16 cellular contexts compared by ENCODE assay signal in the genomic region with DNA sequence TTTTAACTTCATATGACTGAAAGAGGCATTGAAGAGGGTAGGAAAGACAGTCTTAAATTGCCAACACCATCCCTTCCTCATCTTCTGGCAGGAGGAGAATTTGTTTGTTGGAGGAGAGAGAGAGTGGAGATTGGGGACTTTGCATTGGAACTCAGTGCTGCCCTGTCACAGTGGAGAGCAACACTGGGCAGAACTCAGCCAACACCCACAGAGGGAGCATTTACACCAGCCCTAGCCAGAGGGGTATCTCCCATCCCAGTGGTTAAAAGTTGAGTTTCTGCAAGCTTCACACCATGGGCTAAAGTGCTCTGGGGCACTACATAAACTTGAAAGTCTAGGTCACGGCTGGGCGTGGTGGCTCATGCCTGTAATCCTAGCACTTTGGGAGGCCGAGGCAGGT.
DNase-seq lines count a peak whose midpoint lies in the region; ATAC-seq, FAIRE-seq and TF ChIP-seq lines count a peak whose summit lies in the region.
"Had no signal": no experiment of that assay in that cellular context is flagged by ENCODE, and none has a peak within 500 bp of the region (broad histone marks: within the 10 kb centered on the region; RNA-seq: fewer than 3 reads in every experiment).

No MANE protein-coding gene starts in this region.

- POLR2A ChIA-PET in PC-3 (lab: Charles Lee; ENCODE audit: unreplicated experiment) = no interaction called here

- TF ChIP-seq POLR2A in esophagus muscularis mucosa (IDR thresholded peaks at IDR 0.05; ENCODE audit: low read depth) = no peak

- H3K9me2 ChIP-seq in PC-3 (replicated peaks; ENCODE audit: low read length) = no peaks in the 10 kb centered on the region

- DNase-seq in ELF-1 (ENCODE audit: low read depth, low spot score) (peak; percentile 16), PC-3 (no peak), esophagus muscularis mucosa (ENCODE audit: extremely low spot score) (peak; percentile 45), small intestine (peak; percentile 5), upper lobe of right lung (no peak), D721Med (ENCODE audit: insufficient read length, low spot score) (no peak), heart right ventricle (no peak), NCI-H1417 treated with DMSO at 0.1 percent for 48 hours (lab: John Stamatoyannopoulos, UW) (no peak)
- DNase-seq: CD4-positive, CD25-positive, alpha-beta regulatory T cell; DMS79; HCEC 1CT; HFFc6 had no signal

- no peaks in the 10 kb centered on the region for H4K20me1 ChIP-seq in PC-3 (ENCODE audit: low read length)
- H4K20me1 ChIP-seq: BLaER1 had no signal

- H3K4me3 ChIP-seq in PC-3 (ENCODE audit: low read length) (no peak overlapping the region), esophagus muscularis mucosa (no peak overlapping the region), small intestine (ENCODE audit: low read depth in 1 of 2, low read length in 2 of 2) (no peak overlapping the region), upper lobe of right lung (no peak overlapping the region), heart right ventricle (no peak overlapping the region)
- H3K4me3 ChIP-seq: BLaER1, K562 had no signal

- WGBS in esophagus muscularis mucosa = 80% methylated on average over 1 of the region's 3 CpGs
- WGBS in small intestine, 3 donors = 66 to 82% (median 78%) methylated on average over 3 of the region's 3 CpGs
- 79 to 87% methylated on average over 3 of the region's 3 CpGs for WGBS in heart right ventricle, 2 donors

- H3K4me2 ChIP-seq in PC-3 (ENCODE audit: low read length) = no peak overlapping the region
- H3K4me2 ChIP-seq: BLaER1 had no signal

- intact Hi-C loops in PC-3 (cut with micrococcal nuclease) (no loop called here), esophagus muscularis mucosa (cut with DNase I) (no loop called here), upper lobe of right lung (cut with DNase I) (no loop called here), heart right ventricle (cut with DNase I) (no loop called here)

- no peak overlapping the region for H3K9ac ChIP-seq in PC-3 (ENCODE audit: low read length)
- H3K9ac ChIP-seq: BLaER1 had no signal

- ATAC-seq in PC-3 = peak; percentile 25; the same call in 1 of the 2 replicates
- ATAC-seq in upper lobe of right lung = no peak
- ATAC-seq in heart right ventricle = no peak
- ATAC-seq: K562 had no signal

- H3K27ac ChIP-seq in PC-3 (ENCODE audit: low read length) (no peak overlapping the region), esophagus muscularis mucosa (replicated peaks in 1 of 4) (no peak overlapping the region), small intestine (ENCODE audit: low read depth in 1 of 2, low read length in 1 of 2) (no peak overlapping the region), upper lobe of right lung (no peak overlapping the region), heart right ventricle (no peak overlapping the region)
- H3K27ac ChIP-seq: BLaER1 had no signal

- TF ChIP-seq EP300 in esophagus muscularis mucosa (IDR thresholded peaks at IDR 0.05) = no peak

- H3K4me1 ChIP-seq in PC-3 (ENCODE audit: insufficient read depth, low read length) (peaks cover 9% of the 10 kb centered on the region; the same call in 1 of the 2 replicates), esophagus muscularis mucosa (peaks cover 0 to 6% (median 0%) of the 10 kb centered on the region in 4 donors), small intestine (ENCODE audit: control insufficient read depth in 2 of 2, insufficient read depth in 1 of 2, low read depth in 1 of 2, low read length in 1 of 2) (peaks cover 0 to 1% of the 10 kb centered on the region in 2 donors), upper lobe of right lung (no peaks in the 10 kb centered on the region), heart right ventricle (peaks cover 0 to 13% (median 0%) of the 10 kb centered on the region in 9 donors)

- TF ChIP-seq CTCF in PC-3 (conservative IDR thresholded peaks at IDR 0.05; ENCODE audit: low read depth, low read length) (no peak), esophagus muscularis mucosa (IDR thresholded peaks at IDR 0.05) (no peak), upper lobe of right lung (IDR thresholded peaks at IDR 0.05) (no peak), D721Med (IDR thresholded peaks at IDR 0.05; ENCODE audit: insufficient read depth, missing control alignments) (no peak), heart right ventricle (IDR thresholded peaks at IDR 0.05) (no peak)

- H3K36me3 ChIP-seq in PC-3 (ENCODE audit: low read depth, low read length) (no peaks in the 10 kb centered on the region), esophagus muscularis mucosa (no peaks in the 10 kb centered on the region), small intestine (ENCODE audit: control insufficient read depth in 2 of 2, insufficient read depth in 2 of 2, low read length in 2 of 2) (no peaks in the 10 kb centered on the region), upper lobe of right lung (no peaks in the 10 kb centered on the region), heart right ventricle (no peaks in the 10 kb centered on the region)
- H3K36me3 ChIP-seq: BLaER1 had no signal

- H3F3A ChIP-seq in PC-3 (ENCODE audit: low read length, unreplicated experiment) = no peaks in the 10 kb centered on the region

- no peak overlapping the region for H2AFZ ChIP-seq in PC-3 (ENCODE audit: low read length)

- CTCF ChIA-PET in PC-3 (lab: Charles Lee) = no interaction called here

- H3K9me3 ChIP-seq in PC-3 (ENCODE audit: low read length) (no peaks in the 10 kb centered on the region), esophagus muscularis mucosa (no peaks in the 10 kb centered on the region), small intestine (ENCODE audit: control insufficient read depth, low read depth) (no peaks in the 10 kb centered on the region), upper lobe of right lung (no peaks in the 10 kb centered on the region), heart right ventricle (peaks cover 0 to 6% (median 0%) of the 10 kb centered on the region in 11 donors)
- H3K9me3 ChIP-seq: BLaER1 had no signal

- no TSS peak for BruUV-seq in PC-3 (replicated peaks; lab: Mats Ljungman, UMichigan)

- H3K27me3 ChIP-seq in PC-3 (ENCODE audit: low read length) (no peaks in the 10 kb centered on the region), esophagus muscularis mucosa (no peaks in the 10 kb centered on the region), small intestine (ENCODE audit: control insufficient read depth in 2 of 2, insufficient read depth in 2 of 2, low read length in 2 of 2) (no peaks in the 10 kb centered on the region), upper lobe of right lung (no peaks in the 10 kb centered on the region), heart right ventricle (peaks cover 0 to 6% (median 0%) of the 10 kb centered on the region in 7 donors)
- H3K27me3 ChIP-seq: BLaER1 had no signal

- no peak for FAIRE-seq in small intestine (lab: Jason Lieb, UNC)
- FAIRE-seq in D721Med (lab: Jason Lieb, UNC) = no peak
- FAIRE-seq: G401.6, GM12891, K562 had no signal

- no peaks in the 10 kb centered on the region for H3K79me2 ChIP-seq in PC-3 (ENCODE audit: low read length)

Comparison
In these comparisons a context has a peak if more than half of its experiments do, and no peak if none do; other contexts are left out.
1. DNase-seq: peak in ELF-1 (single experiment), esophagus muscularis mucosa (single experiment) and small intestine (single experiment); none in PC-3 (single experiment), upper lobe of right lung (single experiment), D721Med (single experiment), heart right ventricle (0 of 2) and NCI-H1417 treated with DMSO at 0.1 percent for 48 hours (single experiment).